Comparison of ENCODE assay signal across 17 cellular contexts in the genomic region with DNA sequence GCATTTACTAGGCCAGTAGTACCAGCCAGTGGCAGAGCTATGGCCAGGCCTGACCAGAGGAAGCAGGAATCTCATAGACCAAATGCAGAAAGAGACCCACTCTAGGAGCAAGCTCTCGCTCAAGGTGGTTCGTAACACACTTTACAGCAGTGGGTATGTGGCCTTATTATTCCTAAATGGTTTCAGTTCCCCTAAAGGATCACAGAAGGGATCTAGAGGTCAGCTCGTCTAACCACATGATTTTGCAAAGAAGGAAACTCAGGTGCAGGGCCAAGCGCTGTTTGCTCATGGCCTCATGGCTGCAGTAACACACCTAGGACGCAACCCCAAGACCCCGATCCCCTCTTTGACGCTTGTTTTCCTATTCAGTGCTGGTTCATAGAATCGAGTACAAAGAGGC.
DNase-seq lines count a peak whose midpoint lies in the region; ATAC-seq and TF ChIP-seq lines count a peak whose summit lies in the region.
"Had no signal": no experiment of that assay in that cellular context is flagged by ENCODE, and none has a peak within 500 bp of the region (broad histone marks: within the 10 kb centered on the region; RNA-seq: fewer than 3 reads in every experiment).

No MANE protein-coding gene starts in this region.

- ATAC-seq in left ventricle myocardium superior (no peak), upper lobe of right lung (peak; percentile 33)
- ATAC-seq in activated naive CD8-positive, alpha-beta T cell treated with anti-CD3 and anti-CD28 coated beads, Interleukin-2, amount 10 ng/mL, durations not matched to agents 7 days and 5 days (ENCODE audit: low read depth): no peak

- no peak overlapping the region for H3K4me3 Mint-ChIP-seq in activated naive CD8-positive, alpha-beta T cell treated with anti-CD3 and anti-CD28 coated beads, Interleukin-2, amount 10 ng/mL, durations not matched to agents 7 days and 5 days
- H3K4me3 Mint-ChIP-seq: endodermal cell, HFFc6 had no signal

- peaks cover 41% of the 10 kb centered on the region for H3K36me3 Mint-ChIP-seq in activated naive CD8-positive, alpha-beta T cell treated with anti-CD3 and anti-CD28 coated beads, Interleukin-2, amount 10 ng/mL, durations not matched to agents 7 days and 5 days

- peaks cover 7% of the 10 kb centered on the region for H3K4me1 Mint-ChIP-seq in activated naive CD8-positive, alpha-beta T cell treated with anti-CD3 and anti-CD28 coated beads, Interleukin-2, amount 10 ng/mL, durations not matched to agents 7 days and 5 days
- H3K4me1 Mint-ChIP-seq: endodermal cell had no signal

- H3K27ac ChIP-seq in cardiac muscle cell (peak overlapping the region; percentile 5), upper lobe of right lung (no peak overlapping the region)

- peaks cover 20% of the 10 kb centered on the region for H3K4me1 ChIP-seq in cardiac muscle cell (ENCODE audit: low read depth)
- H3K4me1 ChIP-seq in upper lobe of right lung: no peaks in the 10 kb centered on the region

- no peaks in the 10 kb centered on the region for H3K36me3 ChIP-seq in cardiac muscle cell
- H3K36me3 ChIP-seq in upper lobe of right lung: peaks cover 38% of the 10 kb centered on the region

- TF ChIP-seq CTCF in cardiac muscle cell (IDR thresholded peaks at IDR 0.05; ENCODE audit: low read depth, low read length) (no peak), upper lobe of right lung (IDR thresholded peaks at IDR 0.05) (no peak)

- no peaks in the 10 kb centered on the region for H3K9me3 Mint-ChIP-seq in activated naive CD8-positive, alpha-beta T cell treated with anti-CD3 and anti-CD28 coated beads, Interleukin-2, amount 10 ng/mL, durations not matched to agents 7 days and 5 days
- H3K9me3 Mint-ChIP-seq: endodermal cell had no signal

- H3K27me3 ChIP-seq in cardiac muscle cell: no peaks in the 10 kb centered on the region
- no peaks in the 10 kb centered on the region for H3K27me3 ChIP-seq in upper lobe of right lung

- DNase-seq in cardiac muscle cell (ENCODE audit: low read depth in 1 of 2, low spot score in 1 of 2) (peak in 1 of 2 donors; percentile 28), left ventricle myocardium superior (no peak), NAMALWA (ENCODE audit: low spot score) (peak; percentile 34), upper lobe of right lung (no peak), NCI-H2029 treated with DMSO at 0.1 percent for 48 hours (lab: John Stamatoyannopoulos, UW) (no peak), NCI-H1436 treated with DMSO at 0.1 percent for 48 hours (lab: John Stamatoyannopoulos, UW) (no peak)
- DNase-seq in activated naive CD8-positive, alpha-beta T cell treated with anti-CD3 and anti-CD28 coated beads, Interleukin-2, amount 10 ng/mL, durations not matched to agents 7 days and 5 days: no peak
- DNase-seq in activated CD4-positive, alpha-beta T cell treated with anti-CD3 and anti-CD28 coated beads for 48 hours: no peak
- DNase-seq: activated CD8-positive, alpha-beta memory T cell treated with anti-CD3 and anti-CD28 coated beads for 24 hours; endodermal cell; foreskin fibroblast; HFFc6; mammary epithelial cell; NCI-H1417; NCI-H524 treated with DMSO at 0.1 percent for 48 hours; SHP77 treated with DMSO at 0.1 percent for 48 hours; small intestine had no signal

- H3K27me3 Mint-ChIP-seq in activated naive CD8-positive, alpha-beta T cell treated with anti-CD3 and anti-CD28 coated beads, Interleukin-2, amount 10 ng/mL, durations not matched to agents 7 days and 5 days: no peaks in the 10 kb centered on the region

- no peaks in the 10 kb centered on the region for H3K9me3 ChIP-seq in cardiac muscle cell (ENCODE audit: low read depth)
- no peaks in the 10 kb centered on the region for H3K9me3 ChIP-seq in upper lobe of right lung

- intact Hi-C loops in left ventricle myocardium superior (cut with micrococcal nuclease): no loop called here
- intact Hi-C loops in upper lobe of right lung (cut with DNase I): no loop called here

- H3K4me3 ChIP-seq in cardiac muscle cell (no peak overlapping the region), upper lobe of right lung (no peak overlapping the region)

- POLR2A ChIA-PET in activated naive CD8-positive, alpha-beta T cell treated with anti-CD3 and anti-CD28 coated beads, Interleukin-2, amount 10 ng/mL, durations not matched to agents 7 days and 5 days (lab: Charles Lee): no interaction called here

- H3K27ac Mint-ChIP-seq in activated naive CD8-positive, alpha-beta T cell treated with anti-CD3 and anti-CD28 coated beads, Interleukin-2, amount 10 ng/mL, durations not matched to agents 7 days and 5 days: peak overlapping the region; percentile 26
- H3K27ac Mint-ChIP-seq: endodermal cell, HFFc6 had no signal
